8 cellular contexts compared by ENCODE assay signal in genomic region chr1:146938927-146939786, GRCh38.
DNase-seq lines count a peak whose midpoint lies in the region; ATAC-seq and TF ChIP-seq lines count a peak whose summit lies in the region.
"Not testable (repeated sequence)": the region's sequence is repeated elsewhere in the genome, so short reads cannot be mapped to it uniquely, and the experiment has no call there.

No MANE protein-coding gene starts in this region.

- not testable (repeated sequence) for H3K9me3 Mint-ChIP-seq in activated naive CD4-positive, alpha-beta T cell treated with anti-CD3 and anti-CD28 coated beads, Interleukin-2, amount 10 ng/mL, durations not matched to agents 7 days and 5 days; stimulated activated naive CD8-positive, alpha-beta T cell treated with anti-CD3 and anti-CD28 coated beads, Interleukin-15, Interleukin-2, amounts not matched to agents 100 ng/mL and 50 ng/mL, for 24 hours

- not testable (repeated sequence) for H3K36me3 Mint-ChIP-seq in activated naive CD4-positive, alpha-beta T cell treated with anti-CD3 and anti-CD28 coated beads, Interleukin-2, amount 10 ng/mL, durations not matched to agents 7 days and 5 days; stimulated activated naive CD8-positive, alpha-beta T cell treated with anti-CD3 and anti-CD28 coated beads, Interleukin-15, Interleukin-2, amounts not matched to agents 100 ng/mL and 50 ng/mL, for 24 hours (ENCODE audit: low read depth)

- not testable (repeated sequence) for H3K4me1 ChIP-seq in RWPE2 (ENCODE audit: insufficient read depth, poor library complexity, severe bottlenecking); muscle layer of duodenum (ENCODE audit: control insufficient read depth in 1 of 2, insufficient read depth in 2 of 2, low read length in 2 of 2)

- not testable (repeated sequence) for TF ChIP-seq CTCF in RWPE2 (IDR thresholded peaks at IDR 0.05; ENCODE audit: poor library complexity, severe bottlenecking); foreskin fibroblast (IDR thresholded peaks at IDR 0.05; ENCODE audit: low read depth, low read length)

- peak overlapping the region; percentile 87 for H3K4me3 ChIP-seq in RWPE2 (ENCODE audit: severe bottlenecking)
- peak overlapping the region; percentile 66 for H3K4me3 ChIP-seq in foreskin fibroblast (ENCODE audit: low read depth in 1 of 2, low read length in 2 of 2)
- peak overlapping the region; percentile 33 to 75 for H3K4me3 ChIP-seq in muscle layer of duodenum (ENCODE audit: low read depth in 1 of 2, low read length in 2 of 2)

- peak overlapping the region; percentile 94 for H3K27ac Mint-ChIP-seq in activated naive CD4-positive, alpha-beta T cell treated with anti-CD3 and anti-CD28 coated beads, Interleukin-2, amount 10 ng/mL, durations not matched to agents 7 days and 5 days
- not testable (repeated sequence) for H3K27ac Mint-ChIP-seq in stimulated activated naive CD8-positive, alpha-beta T cell treated with anti-CD3 and anti-CD28 coated beads, Interleukin-15, Interleukin-2, amounts not matched to agents 100 ng/mL and 50 ng/mL, for 24 hours

- H3K36me3 ChIP-seq in RWPE2 (ENCODE audit: low read depth); muscle layer of duodenum (ENCODE audit: control insufficient read depth in 1 of 2, insufficient read depth in 2 of 2, low read length in 2 of 2): not testable (repeated sequence)

- H3K4me1 Mint-ChIP-seq in activated naive CD4-positive, alpha-beta T cell treated with anti-CD3 and anti-CD28 coated beads, Interleukin-2, amount 10 ng/mL, durations not matched to agents 7 days and 5 days: peaks cover 27% of the 10 kb centered on the region
- peaks cover 22% of the 10 kb centered on the region for H3K4me1 Mint-ChIP-seq in stimulated activated naive CD8-positive, alpha-beta T cell treated with anti-CD3 and anti-CD28 coated beads, Interleukin-15, Interleukin-2, amounts not matched to agents 100 ng/mL and 50 ng/mL, for 24 hours (ENCODE audit: low read depth)

- H3K9me3 ChIP-seq in RWPE2 (ENCODE audit: severe bottlenecking); muscle layer of duodenum (ENCODE audit: control insufficient read depth in 1 of 2, low read length in 2 of 2): not testable (repeated sequence)

- peak; percentile 27 for ATAC-seq in GM21619 (IDR thresholded peaks at IDR 0.05; ENCODE audit: unreplicated experiment)
- peak; percentile 23 for ATAC-seq in HG03571 (IDR thresholded peaks at IDR 0.05; ENCODE audit: unreplicated experiment)
- peak; percentile 63 for ATAC-seq in RWPE2 (ENCODE audit: low read depth)

- DNase-seq in DMS 273 treated with DMSO at 0.1 percent for 48 hours (lab: John Stamatoyannopoulos, UW): peak; percentile 3
- DNase-seq in RWPE2 (ENCODE audit: low spot score): not testable (repeated sequence)
- peak; percentile 48 for DNase-seq in activated naive CD4-positive, alpha-beta T cell treated with anti-CD3 and anti-CD28 coated beads, Interleukin-2, amount 10 ng/mL, durations not matched to agents 7 days and 5 days
- DNase-seq in foreskin fibroblast: peak; percentile 7 to 49

- CTCF ChIA-PET in activated naive CD4-positive, alpha-beta T cell treated with anti-CD3 and anti-CD28 coated beads, Interleukin-2, amount 10 ng/mL, durations not matched to agents 7 days and 5 days (lab: Charles Lee): not testable (repeated sequence)

- peak overlapping the region; percentile 60 for H3K27ac ChIP-seq in RWPE2 (ENCODE audit: poor library complexity, severe bottlenecking)
- H3K27ac ChIP-seq in muscle layer of duodenum (ENCODE audit: low read length): not testable (repeated sequence)

- not testable (repeated sequence) for H3K27me3 ChIP-seq in RWPE2 (ENCODE audit: insufficient read depth, poor library complexity, severe bottlenecking); muscle layer of duodenum (ENCODE audit: low read depth, low read length)

- H3K27me3 Mint-ChIP-seq in activated naive CD4-positive, alpha-beta T cell treated with anti-CD3 and anti-CD28 coated beads, Interleukin-2, amount 10 ng/mL, durations not matched to agents 7 days and 5 days; stimulated activated naive CD8-positive, alpha-beta T cell treated with anti-CD3 and anti-CD28 coated beads, Interleukin-15, Interleukin-2, amounts not matched to agents 100 ng/mL and 50 ng/mL, for 24 hours: not testable (repeated sequence)

- peak overlapping the region; percentile 91 for H3K4me3 Mint-ChIP-seq in activated naive CD4-positive, alpha-beta T cell treated with anti-CD3 and anti-CD28 coated beads, Interleukin-2, amount 10 ng/mL, durations not matched to agents 7 days and 5 days
- H3K4me3 Mint-ChIP-seq in stimulated activated naive CD8-positive, alpha-beta T cell treated with anti-CD3 and anti-CD28 coated beads, Interleukin-15, Interleukin-2, amounts not matched to agents 100 ng/mL and 50 ng/mL, for 24 hours: peak overlapping the region; percentile 86
